Comparison of ENCODE assay signal across 11 cellular contexts in the genomic region with DNA sequence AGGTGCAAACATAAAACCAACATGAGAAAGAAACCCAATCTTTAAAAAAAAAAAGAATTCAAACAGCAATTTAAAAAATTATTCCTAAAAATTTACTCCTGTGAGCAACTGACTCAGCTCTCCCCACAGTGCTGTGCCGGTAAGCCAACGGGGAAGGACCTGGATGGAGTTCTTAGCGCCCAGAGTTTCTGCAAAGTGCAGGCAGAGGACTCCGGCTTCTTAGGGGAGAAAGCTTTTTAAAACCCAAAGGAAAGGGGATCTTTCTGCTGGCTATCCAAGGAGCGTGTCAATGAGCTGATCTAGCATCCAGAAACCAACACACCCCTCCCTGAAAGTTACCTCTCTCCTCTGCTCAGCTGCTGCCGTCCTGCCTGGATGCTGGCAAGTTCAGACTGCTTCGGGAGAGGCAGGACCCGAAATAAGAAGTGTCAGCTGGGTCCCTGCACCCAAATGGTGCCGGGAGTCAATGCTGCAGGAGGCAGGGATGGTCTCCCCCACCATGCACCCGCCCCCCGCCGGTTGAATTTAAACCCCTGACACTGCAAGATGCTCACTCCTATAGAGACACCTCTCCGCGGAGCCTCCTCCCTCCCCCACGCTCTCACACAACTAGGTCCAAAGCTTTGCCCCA. TPM values are rescaled to one million over a fixed set of nuclear protein-coding genes. Genes with fewer than 3 reads are reported as not detected.
DNase-seq lines count a peak whose midpoint lies in the region; ATAC-seq and TF ChIP-seq lines count a peak whose summit lies in the region.
"Had no signal": no experiment of that assay in that cellular context is flagged by ENCODE, and none has a peak within 500 bp of the region (broad histone marks: within the 10 kb centered on the region; RNA-seq: fewer than 3 reads in every experiment).

No MANE protein-coding gene starts in this region.

- H3K9ac ChIP-seq in endodermal cell (ENCODE audit: extremely low read depth, low read length, poor library complexity, severe bottlenecking) (no peak overlapping the region), parathyroid adenoma (no peak overlapping the region)

- POLR2A ChIA-PET in Panc1 (lab: Charles Lee): interaction anchor here (0.6 to 0.8 kb wide), 3 partner anchors 32 to 261 kb away, joined by 3 to 10 read pairs (median 8); no protein-coding TSS in a partner anchor

- no peaks in the 10 kb centered on the region for H3K79me2 ChIP-seq in parathyroid adenoma

- H3K9me3 ChIP-seq in Panc1 (ENCODE audit: control insufficient read depth, insufficient read depth, low read depth, low read length) (no peaks in the 10 kb centered on the region), endodermal cell (ENCODE audit: control insufficient read depth, low read length) (no peaks in the 10 kb centered on the region), parathyroid adenoma (ENCODE audit: control insufficient read depth, low read length) (no peaks in the 10 kb centered on the region)
- H3K9me3 ChIP-seq: neutrophil had no signal

- H3K27ac ChIP-seq in Panc1 (ENCODE audit: low read length): no peak overlapping the region
- no peak overlapping the region for H3K27ac ChIP-seq in endodermal cell (ENCODE audit: low read depth, low read length)
- no peak overlapping the region for H3K27ac ChIP-seq in parathyroid adenoma
- H3K27ac ChIP-seq: neutrophil had no signal

- H3K4me3 ChIP-seq in GM12865 (ENCODE audit: low read depth, low read length): peak overlapping the region; percentile 37; the same call in 1 of the 2 replicates
- peak overlapping the region; percentile 31 to 53 for H3K4me3 ChIP-seq in Panc1 (ENCODE audit: low read depth in 2 of 2, low read length in 2 of 2)
- peak overlapping the region; percentile 70 for H3K4me3 ChIP-seq in endodermal cell (ENCODE audit: low read length)
- H3K4me3 ChIP-seq in parathyroid adenoma (ENCODE audit: low read depth, low read length): peak overlapping the region; percentile 29

- DNase-seq in GM12865 (ENCODE audit: low read depth) (no peak), Panc1 (ENCODE audit: low read depth, low spot score) (no peak), endodermal cell (no peak), posterior vena cava (ENCODE audit: low spot score) (no peak), left ventricle myocardium superior (no peak)
- DNase-seq in effector CD4-positive, alpha-beta T cell: no peak
- no peak for DNase-seq in activated CD4-positive, CD25-positive, alpha-beta regulatory T cell (lab: John Stamatoyannopoulos, UW)
- DNase-seq: activated effector memory CD4-positive, alpha-beta T cell treated with anti-CD3 and anti-CD28 coated beads, Interleukin-2, amount 50 U/mL, for 16 hours; NCI-H446 had no signal

- WGBS in endodermal cell (ENCODE audit: insufficient coverage in 1 of 2, insufficient read length in 1 of 2), 2 experiments: 1 to 11% methylated on average over 10 to 15 of the region's 15 CpGs

- CTCF ChIA-PET in Panc1 (lab: Charles Lee): interaction anchor here (0.6 to 2.3 kb wide), 4 partner anchors 47 to 95 kb away, joined by 4 to 13 read pairs (median 6); no protein-coding TSS in a partner anchor

- H3K4me1 ChIP-seq in Panc1 (ENCODE audit: control insufficient read depth, insufficient read depth, low read length): peaks cover 22% of the 10 kb centered on the region
- H3K4me1 ChIP-seq in endodermal cell (ENCODE audit: control insufficient read depth, insufficient read depth, low read length): no peaks in the 10 kb centered on the region
- no peaks in the 10 kb centered on the region for H3K4me1 ChIP-seq in parathyroid adenoma

- H3K36me3 Mint-ChIP-seq in endodermal cell (ENCODE audit: low read depth): no peaks in the 10 kb centered on the region

- H3K4me3 Mint-ChIP-seq in endodermal cell: peak overlapping the region; percentile 42

- peaks cover 76% of the 10 kb centered on the region for H3K27me3 Mint-ChIP-seq in endodermal cell (ENCODE audit: insufficient read depth)

- ATAC-seq in Panc1 (no peak), left ventricle myocardium superior (no peak)

- no peak overlapping the region for H3K27ac Mint-ChIP-seq in endodermal cell

- peak overlapping the region; percentile 72 for H3K4me2 ChIP-seq in parathyroid adenoma (ENCODE audit: low read length)

- BruUV-seq in Panc1 (replicated peaks; lab: Mats Ljungman, UMichigan): no TSS peak

- H2AFZ ChIP-seq in parathyroid adenoma: no peak overlapping the region

- intact Hi-C loops in Panc1 (cut with micrococcal nuclease; ENCODE audit: unreplicated experiment) (no loop called here), posterior vena cava (cut with DNase I) (no loop called here), left ventricle myocardium superior (cut with micrococcal nuclease) (no loop called here)

- peaks cover 12% of the 10 kb centered on the region for H3K4me1 Mint-ChIP-seq in endodermal cell

- 0 out of 2 replicates have a peak, but pooled peaks cover 4% of the 10 kb centered on the region for H3K27me3 ChIP-seq in Panc1 (ENCODE audit: control insufficient read depth, insufficient read depth, low read length)
- peaks cover 70% of the 10 kb centered on the region for H3K27me3 ChIP-seq in endodermal cell (ENCODE audit: control insufficient read depth, insufficient read depth, low read length, poor library complexity, severe bottlenecking)
- no peaks in the 10 kb centered on the region for H3K27me3 ChIP-seq in parathyroid adenoma (ENCODE audit: control insufficient read depth, insufficient read depth, low read length)

- no peaks in the 10 kb centered on the region for H3K9me3 Mint-ChIP-seq in endodermal cell

- in situ Hi-C loops in Panc1 (cut with HindIII; ENCODE audit: low pct_unique_long_range_greater_than_20kb, low sequenced_read_pairs): no loop called here

- H3K36me3 ChIP-seq in Panc1 (ENCODE audit: control insufficient read depth, insufficient read depth, low read length) (no peaks in the 10 kb centered on the region), endodermal cell (ENCODE audit: control insufficient read depth, insufficient read depth, low read length) (no peaks in the 10 kb centered on the region), parathyroid adenoma (ENCODE audit: control insufficient read depth, insufficient read depth, low read length) (no peaks in the 10 kb centered on the region)
- H3K36me3 ChIP-seq: neutrophil had no signal

- TF ChIP-seq CTCF in GM12865 (IDR thresholded peaks at IDR 0.05; ENCODE audit: insufficient read depth, low read depth, low read length, missing control alignments): no peak
- no peak for TF ChIP-seq CTCF in Panc1 (IDR thresholded peaks at IDR 0.05)
- no peak for TF ChIP-seq CTCF in endodermal cell (conservative IDR thresholded peaks at IDR 0.05)
- no peak for TF ChIP-seq CTCF in parathyroid adenoma (IDR thresholded peaks at IDR 0.05)

RNA-seq across cellular contexts. Expression of gene H6PD, which starts 32.2 kb away (rescaled TPM):
- total RNA-seq in Panc1 (2021; ENCODE audit: unreplicated experiment) (23.5 TPM), endodermal cell (10 to 100 TPM; 21.5 to 34.4 TPM), posterior vena cava (10 to 100 TPM; 56.0 to 59.6 TPM), left ventricle myocardium superior (20.3 TPM)
- 17.7 TPM for polyA plus RNA-seq in Panc1 (2012; ENCODE audit: insufficient read length)
- 14.8 TPM for polyA plus RNA-seq in endodermal cell (2013, experiment 1 of 2)
- polyA plus RNA-seq in endodermal cell (2013, experiment 2 of 2): 14.2 TPM
